14 cellular contexts compared by ENCODE assay signal in genomic region chr11:131759140-131759539, GRCh38.
"Had no signal": no experiment of that assay in that cellular context is flagged by ENCODE, and none has a peak within 500 bp of the region (broad histone marks: within the 10 kb centered on the region; RNA-seq: fewer than 3 reads in every experiment).

No MANE protein-coding gene starts in this region.

- DNase-seq: activated CD4-positive, alpha-beta T cell treated with anti-CD3 and anti-CD28 coated beads, Interleukin-2, amount 10 ng/mL, durations not matched to agents 7 days and 5 days; activated CD8-positive, alpha-beta T cell treated with anti-CD3 and anti-CD28 coated beads, Interleukin-2, amount 10 ng/mL, durations not matched to agents 7 days and 5 days; activated naive CD4-positive, alpha-beta T cell treated with Interleukin-2 at 50 U/mL for 16 hours; activated T-cell treated with anti-CD3 and anti-CD28 coated beads, Interleukin-2, amount 50 U/mL, for 24 hours; cortex of kidney; mucosa of descending colon; naive B cell; psoas muscle; right cardiac atrium; spleen; stimulated activated CD4-positive, alpha-beta T cell treated with anti-CD3 and anti-CD28 coated beads, Interleukin-4, amount 100 ng/mL, for 4 hours; upper lobe of right lung had no signal

- H3K27me3 ChIP-seq: neural progenitor cell, spleen, upper lobe of right lung had no signal

- H3K4me2 ChIP-seq: neural progenitor cell had no signal

- H2AFZ ChIP-seq: neural progenitor cell had no signal

- H3K36me3 ChIP-seq: neural progenitor cell, spleen, thoracic aorta, upper lobe of right lung had no signal

- H3K4me3 ChIP-seq: mucosa of descending colon, neural progenitor cell, psoas muscle, spleen, thoracic aorta, upper lobe of right lung had no signal

- H3K4me1 ChIP-seq: neural progenitor cell, psoas muscle, spleen, upper lobe of right lung had no signal

- H3K27ac ChIP-seq: neural progenitor cell, psoas muscle, thoracic aorta, upper lobe of right lung had no signal

- H3K9ac ChIP-seq: neural progenitor cell had no signal

- H3K9me3 ChIP-seq: mucosa of descending colon, psoas muscle, thoracic aorta, upper lobe of right lung had no signal
